ENCODE assay signal across 3 cellular contexts in genomic region chr1:45268310-45268709, GRCh38. TPM values are rescaled to one million over a fixed set of nuclear protein-coding genes. Genes with fewer than 3 reads are reported as not detected.
"Had no signal": no experiment of that assay in that cellular context is flagged by ENCODE, and none has a peak within 500 bp of the region (broad histone marks: within the 10 kb centered on the region; RNA-seq: fewer than 3 reads in every experiment).

No MANE protein-coding gene starts in this region.

RNA-seq across cellular contexts. Expression of gene HPDL, which starts 58.4 kb away (rescaled TPM):
- total RNA-seq: right atrium auricular region, smooth muscle cell had no signal
- polyA plus RNA-seq: neural cell had no signal
